8 cellular contexts compared by ENCODE assay signal in the genomic region with DNA sequence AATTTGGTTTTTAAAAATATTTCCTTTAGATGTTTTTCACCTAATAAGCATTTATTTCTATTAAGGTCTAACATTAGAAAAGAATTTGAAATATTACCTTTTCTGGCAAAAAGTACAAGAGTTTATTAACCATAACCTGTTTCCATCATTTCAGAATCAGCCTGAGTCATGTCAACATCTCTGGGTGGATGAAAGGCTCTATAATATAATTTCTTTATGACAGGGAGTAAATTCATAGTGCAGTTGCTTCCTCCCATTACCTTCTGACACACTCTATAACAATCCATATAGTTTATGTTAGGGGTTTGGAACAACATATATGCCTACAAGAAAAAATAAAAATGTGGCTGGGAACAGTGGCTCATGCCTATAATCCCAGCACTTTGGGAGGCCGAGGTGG.
"Had no signal": no experiment of that assay in that cellular context is flagged by ENCODE, and none has a peak within 500 bp of the region (broad histone marks: within the 10 kb centered on the region; RNA-seq: fewer than 3 reads in every experiment).

No MANE protein-coding gene starts in this region.

- H3K27ac ChIP-seq: GM23248 had no signal

- H3K9ac ChIP-seq: GM23248 had no signal

- H2AFZ ChIP-seq: GM23248 had no signal

- DNase-seq: GOT3, H7, HFFc6, IMR-90 had no signal

- H3K4me3 ChIP-seq: GM23248, HAP-1 had no signal

- H3K9me3 ChIP-seq: HAP-1 had no signal

- FAIRE-seq: HTR-8/SVneo had no signal

- H3K36me3 ChIP-seq: HAP-1 had no signal

- H3K4me1 ChIP-seq: HAP-1 had no signal

- ATAC-seq: HCT116 had no signal
